In genomic region chr13:23825179-23825578, GRCh38 we compare ENCODE assay signal across 23 cellular contexts.
"Had no signal": no experiment of that assay in that cellular context is flagged by ENCODE, and none has a peak within 500 bp of the region (broad histone marks: within the 10 kb centered on the region; RNA-seq: fewer than 3 reads in every experiment).

No MANE protein-coding gene starts in this region.

- H3K4me1 ChIP-seq: colonic mucosa, esophagus muscularis mucosa, pancreas, right lobe of liver, thyroid gland, upper lobe of left lung had no signal

- H3K36me3 ChIP-seq: colonic mucosa, neutrophil, right lobe of liver, thyroid gland had no signal

- H3K27me3 ChIP-seq: colonic mucosa, esophagus muscularis mucosa, neutrophil, pancreas, right lobe of liver, thyroid gland, upper lobe of left lung had no signal

- H3K4me3 ChIP-seq: colonic mucosa, esophagus muscularis mucosa, lung, mucosa of descending colon, pancreas, right lobe of liver, thyroid gland, upper lobe of left lung had no signal

- H3K27ac ChIP-seq: colonic mucosa, esophagus muscularis mucosa, neutrophil, pancreas, right lobe of liver, thyroid gland, upper lobe of left lung had no signal

- FAIRE-seq: endothelial cell of umbilical vein, kidney, pancreas, small intestine, urothelium cell line had no signal

- H3K9me3 ChIP-seq: colonic mucosa, esophagus muscularis mucosa, mucosa of descending colon, neutrophil, pancreas, thyroid gland, upper lobe of left lung had no signal

- DNase-seq: colonic mucosa; effector memory CD4-positive, alpha-beta T cell; foreskin melanocyte; kidney; mucosa of descending colon; naive B cell; pancreas; retina; right lobe of liver; small intestine; stimulated activated CD4-positive, alpha-beta T cell treated with anti-CD3 and anti-CD28 coated beads, Interleukin-12 subunit alpha, Interleukin-12 subunit beta, amount 100 ng/mL, for 4 hours; stimulated activated CD4-positive, alpha-beta T cell treated with anti-CD3 and anti-CD28 coated beads, Interleukin-1b, Interleukin-23, amount 100 ng/mL, for 48 hours; stimulated activated CD4-positive, alpha-beta T cell treated with anti-CD3 and anti-CD28 coated beads, Interleukin-4, amount 100 ng/mL, for 1 hour; stimulated activated CD8-positive, alpha-beta memory T cell treated with anti-CD3 and anti-CD28 coated beads, Interleukin-4, amount 100 ng/mL, for 48 hours; stimulated activated naive CD4-positive, alpha-beta T cell; stimulated activated naive CD8-positive, alpha-beta T cell treated with anti-CD3 and anti-CD28 coated beads, Interleukin-15, amount 100 ng/mL, for 72 hours; thyroid gland; upper lobe of left lung had no signal
